Comparison of ENCODE assay signal across 7 cellular contexts in the genomic region with DNA sequence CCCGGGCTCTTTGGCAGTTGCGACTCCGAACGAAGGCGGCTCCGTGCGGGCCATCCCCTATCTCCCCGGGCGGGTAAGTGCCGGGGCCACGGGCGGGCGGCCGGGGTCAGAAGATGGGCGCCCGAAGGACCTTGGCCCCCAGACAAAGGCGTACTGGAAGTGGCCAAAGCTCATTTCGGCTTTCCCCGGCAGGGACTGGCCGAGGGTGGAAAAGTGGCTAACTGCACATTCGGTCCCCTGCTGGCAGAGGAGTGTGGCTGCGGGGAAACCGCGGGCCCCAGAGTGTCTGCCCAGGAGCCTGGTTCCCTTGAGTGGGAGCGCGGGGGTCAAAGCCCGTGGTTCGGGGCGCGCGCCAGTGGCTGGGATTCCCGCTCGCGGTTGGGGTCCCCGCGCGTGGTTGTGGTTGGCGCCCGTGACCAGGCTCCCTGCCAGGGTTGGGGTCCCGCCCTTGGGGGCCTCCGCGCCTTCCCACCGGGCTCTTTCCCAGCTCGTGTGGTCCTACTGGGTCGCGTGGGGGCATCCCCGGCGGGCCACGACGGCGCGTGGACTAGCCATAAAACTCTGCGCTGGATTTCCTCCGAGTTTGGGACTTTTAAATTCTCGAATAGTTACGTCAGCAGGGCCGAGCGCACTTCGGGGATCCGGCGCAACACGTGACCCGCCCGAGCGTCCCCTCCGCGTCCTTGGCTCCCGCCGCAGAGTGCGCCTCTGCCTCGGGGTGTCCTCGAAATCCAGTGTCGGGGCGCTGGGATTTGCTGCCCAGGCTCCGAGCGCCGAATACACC.
DNase-seq lines count a peak whose midpoint lies in the region; TF ChIP-seq lines count a peak whose summit lies in the region.

No MANE protein-coding gene starts in this region.

- peaks cover 10% of the 10 kb centered on the region for H3K79me1 ChIP-seq in trophoblast cell (ENCODE audit: low read length)

- DNase-seq in GM10266 (ENCODE audit: extremely low spot score) (peak; percentile 61), HT1080 (ENCODE audit: low read depth) (peak; percentile 59), glomerular visceral epithelial cell (ENCODE audit: extremely low spot score) (peak; percentile 70), trophoblast cell (peak; percentile 46 to 78), NCI-H2107 (lab: John Stamatoyannopoulos, UW) (no peak)
- no peak for DNase-seq in effector CD4-positive, alpha-beta T cell

- no CpG with 5 or more reads among the region's 77 CpGs for WGBS in trophoblast cell (ENCODE audit: extremely low coverage, insufficient coverage, insufficient read length)

- H3K27ac ChIP-seq in VCaP = peak overlapping the region; percentile 78
- peak overlapping the region; percentile 68 for H3K27ac ChIP-seq in trophoblast cell (ENCODE audit: low read depth, low read length)

- peak overlapping the region; percentile 94 for H3K18ac ChIP-seq in trophoblast cell (ENCODE audit: low read length)

- H3K4me1 ChIP-seq in trophoblast cell (ENCODE audit: control insufficient read depth in 1 of 2, insufficient read depth in 2 of 2, low read length in 2 of 2) = peaks cover 10 to 11% of the 10 kb centered on the region in 2 experiments

- H3K4me2 ChIP-seq in trophoblast cell (ENCODE audit: low read length) = peak overlapping the region; percentile 96

- H3K79me2 ChIP-seq in trophoblast cell (ENCODE audit: control insufficient read depth, insufficient read depth, low read length, poor library complexity) = peaks cover 7% of the 10 kb centered on the region

- H3K36me3 ChIP-seq in trophoblast cell (ENCODE audit: control insufficient read depth in 1 of 2, insufficient read depth in 2 of 2, low read length in 2 of 2) = no peaks in the 10 kb centered on the region

- H3K14ac ChIP-seq in trophoblast cell (ENCODE audit: low read length) = peak overlapping the region; percentile 88

- no peaks in the 10 kb centered on the region for H3K9me3 ChIP-seq in trophoblast cell (ENCODE audit: insufficient read depth, low read depth, low read length)

- H3K9ac ChIP-seq in trophoblast cell (ENCODE audit: low read length) = peak overlapping the region; percentile 73

- TF ChIP-seq CTCF in GM10266 (IDR thresholded peaks at IDR 0.05; ENCODE audit: control insufficient read depth, insufficient read depth, low read depth, missing control alignments) (no peak), VCaP (conservative IDR thresholded peaks at IDR 0.05) (no peak; the same call in none of the 2 replicates)

- peak overlapping the region; percentile 92 for H4K8ac ChIP-seq in trophoblast cell (ENCODE audit: low read depth, low read length)

- peak overlapping the region; percentile 95 for H2AFZ ChIP-seq in trophoblast cell (ENCODE audit: insufficient read depth, low read length, poor library complexity)

- peak overlapping the region; percentile 70 for H2BK12ac ChIP-seq in trophoblast cell (ENCODE audit: low read length)

- peak overlapping the region; percentile 33 for H4K12ac ChIP-seq in trophoblast cell (ENCODE audit: low read depth, low read length)

- H3K4me3 ChIP-seq in trophoblast cell (ENCODE audit: low read depth, low read length) = peak overlapping the region; percentile 81

- peak overlapping the region; percentile 73 for H3K4ac ChIP-seq in trophoblast cell (ENCODE audit: low read depth, low read length)

- peak overlapping the region; percentile 85 for H4K91ac ChIP-seq in trophoblast cell (ENCODE audit: low read depth, low read length)

- peak overlapping the region; percentile 86 for H2BK120ac ChIP-seq in trophoblast cell (ENCODE audit: insufficient read depth, low read length, poor library complexity)

- H2BK5ac ChIP-seq in trophoblast cell (ENCODE audit: low read depth, low read length, poor library complexity) = peak overlapping the region; percentile 65

- no peaks in the 10 kb centered on the region for H3K27me3 ChIP-seq in trophoblast cell (ENCODE audit: insufficient read depth, low read length)

- no peak overlapping the region for H2AK5ac ChIP-seq in trophoblast cell (ENCODE audit: low read length)

- no peak overlapping the region for H3K23ac ChIP-seq in trophoblast cell (ENCODE audit: low read length)

Comparison
In these comparisons a context has a peak if more than half of its experiments do, and no peak if none do; other contexts are left out.
1. DNase-seq: peak in GM10266 (single experiment), HT1080 (single experiment), glomerular visceral epithelial cell (single experiment) and trophoblast cell (2 of 2); none in effector CD4-positive, alpha-beta T cell (single experiment) and NCI-H2107 (single experiment).